ENCODE assay signal across 8 cellular contexts in the genomic region with DNA sequence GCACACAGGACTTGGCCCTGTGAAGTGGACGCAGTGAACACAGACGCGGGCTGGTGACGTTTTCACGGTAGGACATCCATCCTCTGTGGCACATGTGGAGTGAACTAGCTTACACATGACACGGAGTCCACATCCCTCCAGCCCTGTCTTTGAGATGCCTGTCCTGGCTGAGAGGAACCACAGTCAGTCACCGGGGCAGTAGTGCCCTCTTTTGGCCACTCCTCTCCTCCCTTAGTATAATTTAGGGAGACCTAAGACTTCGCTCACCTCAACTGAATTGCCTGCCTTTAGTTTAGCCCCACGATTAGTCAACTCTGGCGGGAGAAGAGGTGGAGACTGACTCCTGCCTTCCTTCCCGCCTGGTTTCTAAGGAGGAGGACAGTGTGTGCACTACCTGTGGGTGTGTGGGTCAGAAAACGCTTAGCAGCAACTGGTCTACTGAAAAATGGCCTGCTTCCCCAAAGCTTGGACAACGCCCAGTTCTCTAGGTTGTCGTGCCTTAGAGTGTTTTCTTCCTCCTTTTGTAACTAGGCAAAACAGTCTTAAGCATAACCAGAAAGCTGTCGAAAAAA.
DNase-seq lines count a peak whose midpoint lies in the region; ATAC-seq and TF ChIP-seq lines count a peak whose summit lies in the region.

No MANE protein-coding gene starts in this region.

- no peak overlapping the region for H3K9ac ChIP-seq in liver (ENCODE audit: low read depth in 1 of 2, low read length in 2 of 2)

- DNase-seq in activated CD8-positive, alpha-beta memory T cell treated with anti-CD3 and anti-CD28 coated beads, Interleukin-2, amount 50 U/mL, for 48 hours, result peak; percentile 62
- DNase-seq in cerebellar nuclear complex (lab: John Stamatoyannopoulos, UW) (no peak), islet precursor cell (no peak), Caco-2 (no peak)

- no peak overlapping the region for H3K4me3 Mint-ChIP-seq in Caco-2 (ENCODE audit: unreplicated experiment)

- H3K79me2 ChIP-seq in DOHH2 (ENCODE audit: control insufficient read depth, low read length), result peaks cover under 1% of the 10 kb centered on the region

- peaks cover 61% of the 10 kb centered on the region for H3K4me1 ChIP-seq in DOHH2 (ENCODE audit: control insufficient read depth, low read length)
- peaks cover 0 to 10% (median 3%) of the 10 kb centered on the region in 4 donors for H3K4me1 ChIP-seq in liver (ENCODE audit: control insufficient read depth in 4 of 4, insufficient read depth in 4 of 4, low read length in 3 of 4)
- 0 out of 2 replicates have a peak, but pooled peaks cover 1% of the 10 kb centered on the region for H3K4me1 ChIP-seq in Caco-2

- H3K27ac ChIP-seq in DOHH2 (ENCODE audit: low read depth, low read length), result peak overlapping the region; percentile 76
- peak overlapping the region in 1 of 2 donors; percentile 47 for H3K27ac ChIP-seq in liver (ENCODE audit: low read depth in 1 of 2, low read length in 2 of 2)

- no peak overlapping the region for H3K27ac Mint-ChIP-seq in Caco-2 (ENCODE audit: unreplicated experiment)

- H3K9me3 Mint-ChIP-seq in Caco-2 (ENCODE audit: unreplicated experiment), result no peaks in the 10 kb centered on the region

- 76% methylated on average over 15 of the region's 15 CpGs for WGBS in liver

- POLR2A ChIA-PET in Caco-2 (lab: Charles Lee), result no interaction called here

- TF ChIP-seq CTCF in DOHH2 (IDR thresholded peaks at IDR 0.05; ENCODE audit: low read depth, low read length, poor library complexity, severe bottlenecking), result peak; percentile 42
- TF ChIP-seq CTCF in liver (IDR thresholded peaks at IDR 0.05; ENCODE audit: low read depth, low read length, missing input control), result peak; percentile 5
- peak in 1 of 2 experiments; percentile 4 for TF ChIP-seq CTCF in Caco-2 (IDR thresholded peaks at IDR 0.05; ENCODE audit: insufficient read depth in 1 of 2, low read depth in 1 of 2, low read length in 1 of 2, severe bottlenecking in 1 of 2, unreplicated experiment in 1 of 2)

- H3K4me2 ChIP-seq in DOHH2 (ENCODE audit: low read length), result peak overlapping the region; percentile 59

- H3K36me3 Mint-ChIP-seq in Caco-2 (ENCODE audit: insufficient read depth, unreplicated experiment), result no peaks in the 10 kb centered on the region

- peak; percentile 17 to 20 for TF ChIP-seq RAD21 in liver (IDR thresholded peaks at IDR 0.05)

- H3K9me3 ChIP-seq in DOHH2 (ENCODE audit: control insufficient read depth, insufficient read depth, low read length) (peaks cover 4% of the 10 kb centered on the region; the same call in 1 of the 2 replicates), liver (ENCODE audit: control insufficient read depth in 4 of 4, low read length in 3 of 4) (no peaks in the 10 kb centered on the region), Caco-2 (no peaks in the 10 kb centered on the region)

- peaks cover 63% of the 10 kb centered on the region for H3K36me3 ChIP-seq in DOHH2 (ENCODE audit: control insufficient read depth, low read length)
- peaks cover 3 to 23% (median 11%) of the 10 kb centered on the region in 4 donors for H3K36me3 ChIP-seq in liver (ENCODE audit: control insufficient read depth in 4 of 4, insufficient read depth in 3 of 4, low read depth in 1 of 4, low read length in 3 of 4)
- H3K36me3 ChIP-seq in Caco-2 (ENCODE audit: control insufficient read depth, insufficient read depth, low read length), result no peaks in the 10 kb centered on the region; the same call in 1 of the 2 replicates

- BruUV-seq in Caco-2 (replicated peaks; lab: Mats Ljungman, UMichigan), result no TSS peak

- CTCF ChIA-PET in Caco-2 (lab: Charles Lee), result no interaction called here

- H3K4me3 ChIP-seq in DOHH2 (ENCODE audit: low read length) (peak overlapping the region; percentile 41), liver (ENCODE audit: low read depth in 1 of 3, low read length in 3 of 3) (no peak overlapping the region), Caco-2 (ENCODE audit: low read depth, low read length) (no peak overlapping the region)

- no peaks in the 10 kb centered on the region for H3K9me2 ChIP-seq in DOHH2 (replicated peaks; ENCODE audit: control insufficient read depth, low read length)

- H3K27me3 ChIP-seq in DOHH2 (ENCODE audit: control insufficient read depth, low read length) (no peaks in the 10 kb centered on the region), liver (ENCODE audit: control insufficient read depth in 4 of 4, insufficient read depth in 4 of 4, low read length in 3 of 4) (no peaks in the 10 kb centered on the region), Caco-2 (replicated peaks; ENCODE audit: control insufficient read depth, insufficient read depth, low read length) (no peaks in the 10 kb centered on the region)

- H3F3A ChIP-seq in DOHH2 (ENCODE audit: control insufficient read depth, insufficient read depth), result peaks cover 22% of the 10 kb centered on the region

- no peaks in the 10 kb centered on the region for H4K20me1 ChIP-seq in DOHH2 (ENCODE audit: control insufficient read depth, insufficient read depth, low read depth, low read length)

- ATAC-seq in GM19455 (IDR thresholded peaks at IDR 0.05; ENCODE audit: unreplicated experiment), result peak; percentile 56
- ATAC-seq in HG03378 (IDR thresholded peaks at IDR 0.05; ENCODE audit: unreplicated experiment), result peak; percentile 21

- intact Hi-C loops in Caco-2 (cut with micrococcal nuclease; ENCODE audit: unreplicated experiment), result no loop called here

- H3K27me3 Mint-ChIP-seq in Caco-2 (ENCODE audit: insufficient read depth, unreplicated experiment), result no peaks in the 10 kb centered on the region

- H3K4me1 Mint-ChIP-seq in Caco-2 (ENCODE audit: low read depth, unreplicated experiment), result peaks cover 6% of the 10 kb centered on the region

TF ChIP-seq in liver, 16 proteins besides CTCF, POLR2A, EP300 and RAD21:
- TF ChIP-seq HNF4G (IDR thresholded peaks at IDR 0.05), result no peak
TF ChIP-seq in liver: peak in this region for 0.
